27 cellular contexts compared by ENCODE assay signal in genomic region chr16:54166342-54166865, GRCh38.
"Had no signal": no experiment of that assay in that cellular context is flagged by ENCODE, and none has a peak within 500 bp of the region (broad histone marks: within the 10 kb centered on the region; RNA-seq: fewer than 3 reads in every experiment).

No MANE protein-coding gene starts in this region.

- DNase-seq: heart right ventricle; islet precursor cell; left ventricle myocardium inferior; midbrain; mucosa of descending colon; naive thymus-derived CD4-positive, alpha-beta T cell; ovary; stimulated activated CD4-positive, alpha-beta T cell treated with anti-CD3 and anti-CD28 coated beads, Interleukin-12 subunit alpha, Interleukin-12 subunit beta, amount 100 ng/mL, for 4 hours; stimulated activated CD4-positive, alpha-beta T cell treated with anti-CD3 and anti-CD28 coated beads, Interleukin-15, amount 100 ng/mL, for 24 hours; stimulated activated CD4-positive, alpha-beta T cell treated with anti-CD3 and anti-CD28 coated beads, Interleukin-2, amount 100 ng/mL, for 24 hours; stimulated activated CD4-positive, alpha-beta T cell treated with anti-CD3 and anti-CD28 coated beads, Interleukin-4, amount 100 ng/mL, for 1 hour; stimulated activated naive B cell treated with anti-CD40 and anti-IgM and Interleukin-4, amounts not matched to agents 10 μg/mL and 1 μg/mL and 100 μg/mL, for 72 hours; stimulated activated naive CD8-positive, alpha-beta T cell treated with anti-CD3 and anti-CD28 coated beads, Interleukin-15, Interleukin-2, amounts not matched to agents 100 U/mL and 50 U/mL, for 24 hours; stomach; testis; thyroid gland; transverse colon; upper lobe of right lung; uterus had no signal

- H3K27ac Mint-ChIP-seq: memory B cell; naive thymus-derived CD4-positive, alpha-beta T cell; nephron; progenitor cell of endocrine pancreas; stimulated activated naive B cell treated with anti-CD40 and anti-IgM and Interleukin-4, amounts not matched to agents 10 μg/mL and 1 μg/mL and 100 μg/mL, for 72 hours had no signal

- H3K36me3 Mint-ChIP-seq: memory B cell; stimulated activated naive B cell treated with anti-CD40 and anti-IgM and Interleukin-4, amounts not matched to agents 10 μg/mL and 1 μg/mL and 100 μg/mL, for 72 hours had no signal

- H3K27ac ChIP-seq: heart right ventricle, hepatocyte, left ventricle myocardium inferior, ovary, right atrium auricular region, stomach, testis, thyroid gland, transverse colon, upper lobe of right lung, uterus had no signal

- H3K4me2 ChIP-seq: hepatocyte had no signal

- H3K9me3 ChIP-seq: heart right ventricle, left ventricle myocardium inferior, mucosa of descending colon, ovary, right atrium auricular region, stomach, testis, thyroid gland, transverse colon, upper lobe of right lung, uterus had no signal

- ATAC-seq: heart right ventricle; mucosa of descending colon; naive thymus-derived CD4-positive, alpha-beta T cell; sciatic nerve; stimulated activated naive B cell treated with anti-CD40 and anti-IgM and Interleukin-4, amounts not matched to agents 10 μg/mL and 1 μg/mL and 100 μg/mL, for 72 hours; stimulated activated naive CD8-positive, alpha-beta T cell treated with anti-CD3 and anti-CD28 coated beads, Interleukin-15, Interleukin-2, amounts not matched to agents 100 U/mL and 50 U/mL, for 24 hours; upper lobe of right lung had no signal

- H3K36me3 ChIP-seq: heart right ventricle, left ventricle myocardium inferior, ovary, right atrium auricular region, stomach, thyroid gland, transverse colon, upper lobe of right lung, uterus had no signal

- H3K4me3 ChIP-seq: heart right ventricle, hepatocyte, left ventricle myocardium inferior, mucosa of descending colon, ovary, right atrium auricular region, skin epidermis, stomach, testis, thyroid gland, transverse colon, upper lobe of right lung, uterus had no signal

- H3K4me3 Mint-ChIP-seq: memory B cell; naive thymus-derived CD4-positive, alpha-beta T cell; nephron; neural crest cell; stimulated activated naive B cell treated with anti-CD40 and anti-IgM and Interleukin-4, amounts not matched to agents 10 μg/mL and 1 μg/mL and 100 μg/mL, for 72 hours had no signal

- H3K79me2 ChIP-seq: hepatocyte had no signal

- H3K4me1 Mint-ChIP-seq: memory B cell; nephron; stimulated activated naive B cell treated with anti-CD40 and anti-IgM and Interleukin-4, amounts not matched to agents 10 μg/mL and 1 μg/mL and 100 μg/mL, for 72 hours had no signal

- H3K27me3 ChIP-seq: ovary, right atrium auricular region, stomach, testis, thyroid gland, upper lobe of right lung, uterus had no signal

- H3K4me1 ChIP-seq: heart right ventricle, left ventricle myocardium inferior, right atrium auricular region, stomach, testis, thyroid gland, transverse colon, upper lobe of right lung, uterus had no signal

- H2AFZ ChIP-seq: hepatocyte had no signal

- H3K9me3 Mint-ChIP-seq: nephron; neural crest cell; stimulated activated naive B cell treated with anti-CD40 and anti-IgM and Interleukin-4, amounts not matched to agents 10 μg/mL and 1 μg/mL and 100 μg/mL, for 72 hours had no signal
